ENCODE assay signal across 9 cellular contexts in genomic region chr21:37166733-37167132, GRCh38.
A peak's percentile ranks its signal among the peaks of the same experiment; 100 is the strongest.
DNase-seq lines count a peak whose midpoint lies in the region; ATAC-seq, FAIRE-seq and TF ChIP-seq lines count a peak whose summit lies in the region.
"Had no signal": no experiment of that assay in that cellular context is flagged by ENCODE, and none has a peak within 500 bp of the region (broad histone marks: within the 10 kb centered on the region; RNA-seq: fewer than 3 reads in every experiment).

No MANE protein-coding gene starts in this region.

- H4K8ac ChIP-seq in H1 (ENCODE audit: extremely low read depth, insufficient read depth, low read length) (no peak overlapping the region), mesenchymal stem cell (ENCODE audit: low read length) (no peak overlapping the region)

- POLR2A ChIA-PET in H1 (lab: Charles Lee; ENCODE audit: partially characterized antibody) = interaction anchor here (1.2 to 1.4 kb wide), 3 partner anchors 9 to 200 kb away, joined by 3 to 4 read pairs (median 3); partner anchors contain the start of gene DYRK1A

- no peak overlapping the region for H3K4me3 ChIP-seq in heart left ventricle
- H3K4me3 ChIP-seq in H1 (ENCODE audit: extremely low read depth in 1 of 4, insufficient read depth in 2 of 4, low read depth in 3 of 4, low read length in 4 of 4) = no peak overlapping the region
- H3K4me3 ChIP-seq in smooth muscle cell = no peak overlapping the region
- H3K4me3 ChIP-seq in mesenchymal stem cell (ENCODE audit: insufficient read depth in 1 of 2, low read depth in 1 of 2, low read length in 2 of 2) = no peak overlapping the region

- no peaks in the 10 kb centered on the region for H3K79me1 ChIP-seq in H1 (ENCODE audit: low read depth, low read length)
- peaks cover 8% of the 10 kb centered on the region for H3K79me1 ChIP-seq in mesenchymal stem cell (replicated peaks; ENCODE audit: low read length, poor library complexity, severe bottlenecking)

- H3F3A ChIP-seq in smooth muscle cell (ENCODE audit: low read depth) = peaks cover 3% of the 10 kb centered on the region

- H2BK15ac ChIP-seq in H1 (ENCODE audit: low read length) (no peak overlapping the region), mesenchymal stem cell (ENCODE audit: low read depth, poor library complexity, severe bottlenecking) (no peak overlapping the region)

- DNase-seq in heart left ventricle (no peak), Right ventricle myocardium superior (no peak), NCI-H460 (ENCODE audit: extremely low read depth, low read depth) (peak; percentile 3), H1 (ENCODE audit: low read depth in 1 of 2, low spot score in 2 of 2) (peak in 1 of 2 experiments; percentile 7), smooth muscle cell (lab: John Stamatoyannopoulos, UW; ENCODE audit: unreplicated experiment) (no peak), superior temporal gyrus (ENCODE audit: extremely low spot score) (no peak), mesenchymal stem cell (no peak)
- DNase-seq: cerebellar nuclear complex had no signal

- H2BK120ac ChIP-seq in H1 (replicated peaks; ENCODE audit: low read depth, low read length) = no peak overlapping the region
- H2BK120ac ChIP-seq in mesenchymal stem cell (ENCODE audit: low read depth, low read length) = no peak overlapping the region

- H2BK5ac ChIP-seq in H1 (ENCODE audit: low read depth, low read length) = no peak overlapping the region
- no peak overlapping the region for H2BK5ac ChIP-seq in mesenchymal stem cell (ENCODE audit: low read depth, low read length, poor library complexity, severe bottlenecking)

- H3K79me2 ChIP-seq in H1 (ENCODE audit: control insufficient read depth in 1 of 2, insufficient read depth in 2 of 2, low read length in 2 of 2) (no peaks in the 10 kb centered on the region), smooth muscle cell (ENCODE audit: low read depth) (peaks cover 19% of the 10 kb centered on the region)

- no peak overlapping the region for H3K23ac ChIP-seq in H1 (ENCODE audit: insufficient read length)
- H3K23ac ChIP-seq in mesenchymal stem cell (ENCODE audit: low read length in 2 of 2) = no peak overlapping the region

- H3K9ac ChIP-seq in H1 (replicated peaks in 1 of 4; ENCODE audit: extremely low read depth in 1 of 4, low read depth in 3 of 4, low read length in 3 of 4) (no peak overlapping the region), smooth muscle cell (ENCODE audit: low read depth) (no peak overlapping the region), mesenchymal stem cell (ENCODE audit: low read length) (no peak overlapping the region)

- TF ChIP-seq CTCF in heart left ventricle (IDR thresholded peaks at IDR 0.05) = peak in 9 of 12 donors; percentile 7 to 38 (median 22)
- peak in 2 of 3 experiments; percentile 45 to 49; a peak in 2 of 4 replicates for TF ChIP-seq CTCF in H1 (IDR thresholded peaks at IDR 0.05; ENCODE audit: control extremely low read depth in 1 of 3, insufficient read depth in 1 of 3, low read depth in 1 of 3, low read length in 3 of 3)
- peak; percentile 14 for TF ChIP-seq CTCF in smooth muscle cell (IDR thresholded peaks at IDR 0.05; ENCODE audit: borderline replicate concordance, insufficient read depth, poor library complexity, severe bottlenecking)

- H3K56ac ChIP-seq in H1 (replicated peaks; ENCODE audit: insufficient read length, low read depth, low read length) = no peak overlapping the region

- no peak overlapping the region for H2BK12ac ChIP-seq in H1 (ENCODE audit: low read depth, low read length)
- no peak overlapping the region for H2BK12ac ChIP-seq in mesenchymal stem cell (ENCODE audit: low read length in 2 of 2)

- H4K5ac ChIP-seq in H1 (ENCODE audit: insufficient read length, low read depth, low read length) = no peak overlapping the region

- no peak for TF ChIP-seq EP300 in H1 (IDR thresholded peaks at IDR 0.05; ENCODE audit: borderline replicate concordance in 1 of 2, low read depth in 2 of 2, low read length in 2 of 2)

- TF ChIP-seq POLR2A in heart left ventricle (IDR thresholded peaks at IDR 0.05) (no peak), H1 (IDR thresholded peaks at IDR 0.05; ENCODE audit: control extremely low read depth in 1 of 2, low read depth in 2 of 2, low read length in 2 of 2) (no peak)

- H3K27me3 ChIP-seq in heart left ventricle (no peaks in the 10 kb centered on the region), H1 (replicated peaks in 1 of 4; ENCODE audit: control insufficient read depth in 3 of 4, extremely low read depth in 1 of 4, insufficient read depth in 3 of 4, low read length in 3 of 4) (no peaks in the 10 kb centered on the region), smooth muscle cell (ENCODE audit: low read depth) (no peaks in the 10 kb centered on the region), mesenchymal stem cell (ENCODE audit: control insufficient read depth in 1 of 2, insufficient read depth in 1 of 2, low read length in 2 of 2) (no peaks in the 10 kb centered on the region)

- intact Hi-C loops in heart left ventricle (cut with DNase I) = loop anchor here in 2 of 10 donors (10.0 kb wide), 1 partner anchor 418 kb away; no protein-coding TSS in a partner anchor
- intact Hi-C loops in Right ventricle myocardium superior (cut with DNase I) = no loop called here

- no peak for ATAC-seq in heart left ventricle
- ATAC-seq in Right ventricle myocardium superior (ENCODE audit: poor library complexity) = no peak
- no peak for ATAC-seq in GM21576 (IDR thresholded peaks at IDR 0.05; ENCODE audit: unreplicated experiment)

- H3K4me1 ChIP-seq in heart left ventricle = peaks cover 0 to 12% (median 0%) of the 10 kb centered on the region in 12 donors
- H3K4me1 ChIP-seq in H1 (replicated peaks in 1 of 4; ENCODE audit: control insufficient read depth in 3 of 4, insufficient read depth in 4 of 4, low read length in 3 of 4) = no peaks in the 10 kb centered on the region
- no peaks in the 10 kb centered on the region for H3K4me1 ChIP-seq in smooth muscle cell (ENCODE audit: low read depth)
- H3K4me1 ChIP-seq in mesenchymal stem cell (ENCODE audit: control insufficient read depth, insufficient read depth, low read depth, low read length) = no peaks in the 10 kb centered on the region

- FAIRE-seq in H1 (lab: Jason Lieb, UNC) = peak; percentile 32

- H3K4me2 ChIP-seq in H1 (ENCODE audit: insufficient read depth in 1 of 2, low read depth in 2 of 2, low read length in 2 of 2) (no peak overlapping the region), smooth muscle cell (no peak overlapping the region), mesenchymal stem cell (ENCODE audit: low read length, poor library complexity, severe bottlenecking) (no peak overlapping the region)

- H4K91ac ChIP-seq in H1 (replicated peaks; ENCODE audit: insufficient read length, low read length) (no peak overlapping the region), mesenchymal stem cell (ENCODE audit: low read length) (no peak overlapping the region)

- no peak overlapping the region for H2AK5ac ChIP-seq in H1 (ENCODE audit: low read depth, low read length)
- H2AK5ac ChIP-seq in mesenchymal stem cell (ENCODE audit: low read length, severe bottlenecking) = no peak overlapping the region

- TF ChIP-seq RAD21 in H1 (IDR thresholded peaks at IDR 0.05 in 1 of 2, conservative IDR thresholded peaks at IDR 0.05 in 1 of 2; ENCODE audit: low read depth in 2 of 2, low read length in 2 of 2) = peak; percentile 77 to 83

- H4K20me1 ChIP-seq in H1 (replicated peaks in 1 of 2; ENCODE audit: control insufficient read depth in 1 of 2, insufficient read depth in 2 of 2, low read length in 2 of 2) (no peaks in the 10 kb centered on the region), smooth muscle cell (ENCODE audit: low read depth) (peaks cover 38% of the 10 kb centered on the region)

- H3K23me2 ChIP-seq in H1 (ENCODE audit: low read depth, low read length) = no peaks in the 10 kb centered on the region

- 36 to 66% (median 42%) methylated on average over 3 of the region's 3 CpGs for WGBS in heart left ventricle, 4 donors
- 63% methylated on average over 3 of the region's 3 CpGs; no CpG with 5 or more reads in 1 of the 2 experiments for WGBS in H1 (ENCODE audit: extremely low coverage in 1 of 2, insufficient coverage in 1 of 2, insufficient read length in 1 of 2, insufficient replicate concordance in 2 of 2, low coverage in 1 of 2, low lambda C conversion rate in 2 of 2, missing lambda C conversion rate in 1 of 2), 2 experiments
- WGBS in smooth muscle cell (ENCODE audit: low lambda C conversion rate) = 69% methylated on average over 3 of the region's 3 CpGs
- 45% methylated on average over 1 of the region's 3 CpGs for WGBS in mesenchymal stem cell

- H3K18ac ChIP-seq in H1 (ENCODE audit: extremely low read depth, low read length) = no peak overlapping the region
- H3K18ac ChIP-seq in mesenchymal stem cell (ENCODE audit: low read depth in 1 of 2, low read length in 2 of 2) = no peak overlapping the region

- H3K27ac ChIP-seq in heart left ventricle (no peak overlapping the region), H1 (ENCODE audit: low read depth, low read length) (no peak overlapping the region), smooth muscle cell (ENCODE audit: low read depth) (no peak overlapping the region), mesenchymal stem cell (ENCODE audit: low read length, poor library complexity, severe bottlenecking) (no peak overlapping the region)

- H2AFZ ChIP-seq in H1 (ENCODE audit: low read length) (no peak overlapping the region), smooth muscle cell (ENCODE audit: low read depth) (no peak overlapping the region), mesenchymal stem cell (ENCODE audit: low read depth, low read length) (no peak overlapping the region)

- H3K4ac ChIP-seq in H1 (replicated peaks; ENCODE audit: insufficient read length, low read depth, low read length) = no peak overlapping the region
- no peak overlapping the region for H3K4ac ChIP-seq in mesenchymal stem cell (ENCODE audit: low read depth in 1 of 2, low read length in 2 of 2)

- H3K9me3 ChIP-seq in heart left ventricle (no peaks in the 10 kb centered on the region), H1 (ENCODE audit: insufficient read depth in 2 of 2, low read depth in 1 of 2, low read length in 1 of 2) (no peaks in the 10 kb centered on the region), smooth muscle cell (replicated peaks; ENCODE audit: low read depth) (no peaks in the 10 kb centered on the region), mesenchymal stem cell (ENCODE audit: control insufficient read depth, low read length) (no peaks in the 10 kb centered on the region)

- H3K14ac ChIP-seq in H1 (ENCODE audit: insufficient read length) = no peak overlapping the region
- no peak overlapping the region for H3K14ac ChIP-seq in mesenchymal stem cell (ENCODE audit: low read length in 2 of 2)

- H3K36me3 ChIP-seq in heart left ventricle (peaks cover 0 to 95% (median 74%) of the 10 kb centered on the region in 9 donors), H1 (ENCODE audit: control insufficient read depth in 2 of 4, insufficient read depth in 4 of 4, low read length in 3 of 4) (peaks cover 0 to 9% (median 0%) of the 10 kb centered on the region in 4 experiments; a peak in 2 of 8 replicates), smooth muscle cell (ENCODE audit: low read depth) (peaks cover 34% of the 10 kb centered on the region), mesenchymal stem cell (ENCODE audit: control insufficient read depth in 1 of 2, insufficient read depth in 2 of 2, low read depth in 1 of 2, low read length in 2 of 2) (peaks cover 27 to 95% of the 10 kb centered on the region in 2 experiments)

- H2BK20ac ChIP-seq in H1 (ENCODE audit: low read length) = no peak overlapping the region

- CTCF ChIA-PET in H1 (lab: Charles Lee; ENCODE audit: partially characterized antibody) = interaction anchor here (0.7 to 1.4 kb wide), 12 partner anchors 9 to 747 kb away, joined by 3 to 5 read pairs (median 4); no protein-coding TSS in a partner anchor
